23 cellular contexts compared by ENCODE assay signal in the genomic region with DNA sequence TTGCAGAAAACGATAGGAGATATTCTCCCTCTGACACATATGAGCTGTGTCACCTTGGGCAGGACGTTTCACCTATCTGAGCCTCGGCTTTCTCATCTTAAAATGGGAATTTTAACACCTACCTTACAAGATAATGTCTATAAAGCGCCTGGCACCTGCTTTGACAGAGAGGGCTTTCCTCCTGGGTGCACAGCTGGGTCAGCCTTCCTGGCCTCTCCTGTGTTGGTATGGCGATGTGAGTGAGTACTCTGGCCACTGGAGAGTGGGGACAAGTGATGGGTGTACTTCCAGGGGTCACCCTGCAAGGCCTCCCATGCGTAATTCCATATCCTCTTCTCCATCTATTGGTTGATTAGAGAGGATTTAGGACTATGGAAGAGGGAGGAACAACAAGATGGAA.
"Had no signal": no experiment of that assay in that cellular context is flagged by ENCODE, and none has a peak within 500 bp of the region (broad histone marks: within the 10 kb centered on the region; RNA-seq: fewer than 3 reads in every experiment).

No MANE protein-coding gene starts in this region.

- DNase-seq: cerebellar nuclear complex; colonic mucosa; cortex of kidney; dorsolateral prefrontal cortex; effector CD4-positive, alpha-beta T cell; effector CD8-positive, alpha-beta T cell; effector memory CD4-positive, alpha-beta T cell; effector memory CD8-positive, alpha-beta T cell; erythroblast; esophagus squamous epithelium; foreskin fibroblast; foreskin keratinocyte; foreskin melanocyte; gastrocnemius medialis; glutamatergic neuron; head of caudate nucleus; heart left ventricle had no signal

- H3K4me3 Mint-ChIP-seq: dendritic cell treated with granulocyte-macrophage colony-stimulating factor and Interleukin-4, amounts not matched to agents 40 ng/mL and 50 ng/mL, for 4 days; effector memory CD8-positive, alpha-beta T cell had no signal

- H3K4me1 ChIP-seq: colonic mucosa, foreskin keratinocyte, gastrocnemius medialis had no signal

- H3K9me3 Mint-ChIP-seq: dendritic cell treated with granulocyte-macrophage colony-stimulating factor and Interleukin-4, amounts not matched to agents 40 ng/mL and 50 ng/mL, for 4 days; effector memory CD8-positive, alpha-beta T cell had no signal

- H3K9me3 ChIP-seq: colonic mucosa, esophagus squamous epithelium, gastrocnemius medialis had no signal

- H3K4me3 ChIP-seq: colonic mucosa, coronary artery, dorsolateral prefrontal cortex, esophagus muscularis mucosa, esophagus squamous epithelium, gastrocnemius medialis, gastroesophageal sphincter, heart left ventricle had no signal

- ATAC-seq: effector memory CD8-positive, alpha-beta T cell; esophagus mucosa; foreskin keratinocyte; gastrocnemius medialis; gastroesophageal sphincter; heart left ventricle had no signal

- H3K27ac ChIP-seq: colonic mucosa, coronary artery, dorsolateral prefrontal cortex, epithelial cell of prostate, esophagus muscularis mucosa, esophagus squamous epithelium, foreskin keratinocyte, gastrocnemius medialis, gastroesophageal sphincter, heart left ventricle had no signal

- H3K27me3 ChIP-seq: colonic mucosa, gastrocnemius medialis, heart left ventricle had no signal

- H3K27ac Mint-ChIP-seq: dendritic cell treated with granulocyte-macrophage colony-stimulating factor and Interleukin-4, amounts not matched to agents 40 ng/mL and 50 ng/mL, for 4 days; effector memory CD8-positive, alpha-beta T cell had no signal

- H3K36me3 ChIP-seq: colonic mucosa, esophagus muscularis mucosa, esophagus squamous epithelium, gastrocnemius medialis, gastroesophageal sphincter, heart left ventricle had no signal
